ENCODE assay signal across 32 cellular contexts in the genomic region with DNA sequence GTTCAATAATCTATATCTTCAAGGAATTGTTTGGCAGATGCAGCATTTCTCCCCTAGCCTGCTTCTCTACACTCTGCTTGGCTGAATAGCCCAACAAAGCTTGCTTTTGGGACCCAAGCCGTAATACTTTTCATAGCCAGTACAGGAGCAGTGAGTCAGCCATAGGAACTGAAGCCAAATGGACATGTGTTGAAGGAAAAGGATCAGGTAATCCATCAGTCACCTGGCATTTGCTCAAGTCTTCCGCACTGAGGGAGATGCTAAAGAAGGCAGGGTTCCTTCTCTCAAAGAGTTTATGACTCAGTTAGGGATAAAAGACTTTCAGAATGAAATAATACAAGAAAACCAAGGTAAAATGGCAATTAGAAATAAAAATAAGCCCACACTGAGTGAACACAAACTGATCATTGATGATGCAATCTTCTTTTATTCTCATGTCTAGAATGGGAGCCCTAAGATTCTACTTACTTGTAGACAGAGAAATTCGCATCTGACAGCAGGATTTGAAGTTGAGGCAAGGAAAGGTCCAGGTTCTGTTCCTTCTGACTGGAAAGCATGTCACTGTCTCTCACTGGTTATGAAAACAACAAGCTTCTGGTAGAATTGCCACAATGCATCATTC. TPM values are rescaled to one million over a fixed set of nuclear protein-coding genes. Genes with fewer than 3 reads are reported as not detected.
DNase-seq lines count a peak whose midpoint lies in the region; ATAC-seq and TF ChIP-seq lines count a peak whose summit lies in the region.
"Had no signal": no experiment of that assay in that cellular context is flagged by ENCODE, and none has a peak within 500 bp of the region (broad histone marks: within the 10 kb centered on the region; RNA-seq: fewer than 3 reads in every experiment).

No MANE protein-coding gene starts in this region.

- H3K4me3 ChIP-seq in retinal pigment epithelial cell (ENCODE audit: low read length) (no peak overlapping the region), stomach (no peak overlapping the region)
- H3K4me3 ChIP-seq: colonic mucosa, smooth muscle cell, upper lobe of left lung had no signal

- no peaks in the 10 kb centered on the region for H3K27me3 ChIP-seq in stomach
- H3K27me3 ChIP-seq: colonic mucosa, neutrophil, upper lobe of left lung had no signal

- H3K27ac ChIP-seq in RWPE1 (no peak overlapping the region), stomach (no peak overlapping the region)
- H3K27ac ChIP-seq: 22Rv1, colonic mucosa, neutrophil, upper lobe of left lung had no signal

- H3K9me3 ChIP-seq in stomach = no peaks in the 10 kb centered on the region
- H3K9me3 ChIP-seq: colonic mucosa, neutrophil, upper lobe of left lung had no signal

- no peaks in the 10 kb centered on the region for H3K4me1 ChIP-seq in stomach
- H3K4me1 ChIP-seq: colonic mucosa, upper lobe of left lung had no signal

- 60 to 72% (median 69%) methylated on average over 3 of the region's 3 CpGs for WGBS in stomach, 5 donors

- DNase-seq in DMS 273 (lab: John Stamatoyannopoulos, UW; ENCODE audit: unreplicated experiment) = peak; percentile 2
- no peak for DNase-seq in DMS 273 treated with DMSO at 0.1 percent for 48 hours (lab: John Stamatoyannopoulos, UW)
- DNase-seq in RWPE1 (ENCODE audit: low spot score) = peak; percentile 66
- peak; percentile 7 to 69 for DNase-seq in cerebellar nuclear complex (lab: John Stamatoyannopoulos, UW)
- DNase-seq in retinal pigment epithelial cell (ENCODE audit: low read depth) = peak; percentile 19
- no peak for DNase-seq in stomach
- no peak for DNase-seq in EL
- DNase-seq: activated CD8-positive, alpha-beta T cell treated with anti-CD3 and anti-CD28 coated beads, Interleukin-2, amount 10 ng/mL, durations not matched to agents 7 days and 5 days; activated effector memory CD4-positive, alpha-beta T cell treated with anti-CD3 and anti-CD28 coated beads, Interleukin-2, amount 50 U/mL, for 16 hours; activated naive CD8-positive, alpha-beta T cell treated with anti-CD3 and anti-CD28 coated beads, Interleukin-2, amount 10 ng/mL, durations not matched to agents 7 days and 5 days; activated T-cell treated with anti-CD3 and anti-CD28 coated beads for 4 hours; AML-193; CD8-positive, alpha-beta T cell; colonic mucosa; DMS53; effector memory CD4-positive, alpha-beta T cell; Karpas-422; kidney glomerular epithelial cell; NCI-H187; NCI-H748 treated with DMSO at 0.1 percent for 48 hours; stimulated activated CD4-positive, alpha-beta T cell treated with anti-CD3 and anti-CD28 coated beads, Interleukin-2, amount 100 ng/mL, for 24 hours; SW 1271; upper lobe of left lung had no signal

- TF ChIP-seq POLR2A in stomach (IDR thresholded peaks at IDR 0.05) = no peak

- TF ChIP-seq CTCF in RWPE1 (conservative IDR thresholded peaks at IDR 0.05; ENCODE audit: low read depth) (no peak), retinal pigment epithelial cell (conservative IDR thresholded peaks at IDR 0.05; ENCODE audit: low read depth, low read length) (no peak), stomach (IDR thresholded peaks at IDR 0.05) (no peak)

- CTCF ChIA-PET in RWPE1 (lab: Yijun Ruan, JAX) = interaction anchor here (1.2 kb wide), 1 partner anchor 9 kb away, joined by 3 read pairs; no protein-coding TSS in a partner anchor

- no peak for ATAC-seq in HG03097 (IDR thresholded peaks at IDR 0.05; ENCODE audit: low FRiP score, unreplicated experiment)
- ATAC-seq: activated CD4-positive, CD25-positive, alpha-beta regulatory T cell treated with anti-CD3 and anti-CD28 coated beads, Interleukin-2, amount 50 U/mL, for 24 hours; activated CD8-positive, alpha-beta T cell treated with anti-CD3 and anti-CD28 coated beads, Interleukin-2, amount 10 ng/mL, durations not matched to agents 7 days and 5 days; CD8-positive, alpha-beta T cell; Right ventricle myocardium inferior had no signal

- no peaks in the 10 kb centered on the region for H3K36me3 ChIP-seq in stomach
- H3K36me3 ChIP-seq: colonic mucosa, neutrophil, upper lobe of left lung had no signal

- intact Hi-C loops in stomach (cut with DNase I; ENCODE audit: low total_unique reads) = no loop called here

- TF ChIP-seq EP300 in stomach (IDR thresholded peaks at IDR 0.05) = no peak

- POLR2A ChIA-PET in RWPE1 (lab: Yijun Ruan, JAX; ENCODE audit: low non-redundant PET) = no interaction called here

RNA-seq across cellular contexts. Expression of gene C11orf87, which starts 13.2 kb away (rescaled TPM):
- total RNA-seq in stomach = under 1 TPM in 1 of 5 donors, not detected in 4; 0.18 TPM
- under 1 TPM in 1 of 3 donors, not detected in 2; 0.03 TPM for polyA plus RNA-seq in stomach
- total RNA-seq: activated CD8-positive, alpha-beta T cell treated with anti-CD3 and anti-CD28 coated beads, Interleukin-2, amount 10 ng/mL, durations not matched to agents 7 days and 5 days; activated naive CD8-positive, alpha-beta T cell treated with anti-CD3 and anti-CD28 coated beads, Interleukin-2, amount 10 ng/mL, durations not matched to agents 7 days and 5 days; CD8-positive, alpha-beta T cell; colonic mucosa; H4; myocyte; Right ventricle myocardium inferior; subcutaneous adipose tissue had no signal

Comparison
In these comparisons a context has a peak if more than half of its experiments do, and no peak if none do; other contexts are left out.
1. DNase-seq: peak in DMS 273 (single experiment), RWPE1 (single experiment), cerebellar nuclear complex (2 of 2) and retinal pigment epithelial cell (single experiment); none in DMS 273 treated with DMSO at 0.1 percent for 48 hours (single experiment), stomach (single experiment) and EL (single experiment).